In genomic region chr12:106327256-106327852, GRCh38 we compare ENCODE assay signal across 27 cellular contexts.
"Had no signal": no experiment of that assay in that cellular context is flagged by ENCODE, and none has a peak within 500 bp of the region (broad histone marks: within the 10 kb centered on the region; RNA-seq: fewer than 3 reads in every experiment).

No MANE protein-coding gene starts in this region.

- FAIRE-seq: bronchial epithelial cell, endometrium, urothelium cell line had no signal

- H3K27me3 ChIP-seq: colonic mucosa, esophagus squamous epithelium, right lobe of liver had no signal

- DNase-seq: activated CD4-positive, alpha-beta memory T cell treated with anti-CD3 and anti-CD28 coated beads, Interleukin-2, amount 10 ng/mL, durations not matched to agents 7 days and 5 days; activated CD4-positive, alpha-beta T cell treated with anti-CD3 and anti-CD28 coated beads for 1 hour; activated CD4-positive, alpha-beta T cell treated with anti-CD3 and anti-CD28 coated beads, Interleukin-2, amount 10 ng/mL, durations not matched to agents 7 days and 5 days; activated CD8-positive, alpha-beta memory T cell treated with anti-CD3 and anti-CD28 coated beads, Interleukin-2, amount 50 U/mL, for 48 hours; activated T-cell treated with anti-CD3 and anti-CD28 coated beads, Interleukin-2, amount 50 U/mL, for 24 hours; anterior cingulate cortex; cerebellar nuclear complex; colonic mucosa; effector CD8-positive, alpha-beta T cell; esophagus squamous epithelium; foreskin melanocyte; hippocampal formation; immature natural killer cell; lower lobe of right lung; mucosa of descending colon; right lobe of liver; stimulated activated CD4-positive, alpha-beta T cell treated with anti-CD3 and anti-CD28 coated beads, Interleukin-2, amount 100 ng/mL, for 48 hours; stimulated activated naive CD8-positive, alpha-beta T cell treated with anti-CD3 and anti-CD28 coated beads, Interleukin-15, Interleukin-2, amounts not matched to agents 100 U/mL and 50 U/mL, for 24 hours; T-helper 17 cell; T1000; trophoblast cell had no signal

- H3K27ac ChIP-seq: colonic mucosa, epithelial cell of prostate, esophagus squamous epithelium, lower lobe of right lung, right lobe of liver, thoracic aorta had no signal

- ATAC-seq: lower lobe of right lung; mucosa of descending colon; natural killer cell treated with Interleukin-12 subunit alpha and Interleukin-12 subunit beta and Interleukin-15 and Interleukin-18, amount 100 ng/mL, for 72 hours; right lobe of liver; stimulated activated naive CD8-positive, alpha-beta T cell treated with anti-CD3 and anti-CD28 coated beads, Interleukin-15, Interleukin-2, amounts not matched to agents 100 U/mL and 50 U/mL, for 24 hours had no signal

- H3K36me3 ChIP-seq: colonic mucosa had no signal

- H3K4me3 ChIP-seq: colonic mucosa, esophagus squamous epithelium, lower lobe of right lung, mucosa of descending colon, right lobe of liver, thoracic aorta had no signal

- H3K9me3 ChIP-seq: colonic mucosa, esophagus squamous epithelium, lower lobe of right lung, mucosa of descending colon, right lobe of liver, thoracic aorta had no signal

- H3K4me1 ChIP-seq: colonic mucosa, esophagus squamous epithelium, lower lobe of right lung, right lobe of liver had no signal
